Comparison of ENCODE assay signal across 10 cellular contexts in the genomic region with DNA sequence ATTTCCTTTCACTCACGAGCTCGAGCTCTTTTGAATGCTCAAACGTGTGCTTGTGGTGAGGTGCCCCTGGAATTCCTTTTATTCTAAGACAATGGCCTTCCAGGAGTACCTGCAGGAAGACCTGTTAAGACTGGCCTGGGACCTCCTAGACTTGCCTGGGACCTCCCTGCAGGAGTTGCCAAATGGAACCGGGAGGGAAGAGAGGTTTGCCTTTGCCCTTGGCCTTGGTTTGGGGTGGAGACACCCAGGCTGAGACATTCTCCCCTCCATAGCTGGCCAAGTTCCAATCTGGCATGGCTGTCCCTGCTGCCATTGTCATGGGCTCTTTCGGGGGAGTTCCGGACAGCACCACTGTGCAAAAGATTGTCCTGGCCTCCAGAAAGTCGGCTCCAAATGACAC. TPM values are rescaled to one million over a fixed set of nuclear protein-coding genes. Genes with fewer than 3 reads are reported as not detected.
DNase-seq lines count a peak whose midpoint lies in the region; ATAC-seq and TF ChIP-seq lines count a peak whose summit lies in the region.
"Had no signal": no experiment of that assay in that cellular context is flagged by ENCODE, and none has a peak within 500 bp of the region (broad histone marks: within the 10 kb centered on the region; RNA-seq: fewer than 3 reads in every experiment).

No MANE protein-coding gene starts in this region.

- H3K4me1 Mint-ChIP-seq in neural progenitor cell = peaks cover 41% of the 10 kb centered on the region

- intact Hi-C loops in heart right ventricle (cut with DNase I) (loop anchor here in 5 of 10 donors (5.0 kb wide), 3 partner anchors 38 to 58 kb away; a partner anchor contains a TSS), left cardiac atrium (cut with DNase I) (loop anchor here in 1 of 2 donors (5.0 kb wide), 1 partner anchor 43 kb away; a partner anchor contains a TSS), vagina (cut with DNase I) (no loop called here)

- 23 to 32% methylated on average over 7 of the region's 7 CpGs for WGBS in heart right ventricle, 2 donors

- H3K36me3 Mint-ChIP-seq in neural progenitor cell = no peaks in the 10 kb centered on the region

- no peaks in the 10 kb centered on the region for H3K36me3 ChIP-seq in heart right ventricle
- no peaks in the 10 kb centered on the region for H3K36me3 ChIP-seq in neural progenitor cell
- H3K36me3 ChIP-seq in vagina = no peaks in the 10 kb centered on the region

- H3K4me3 ChIP-seq in heart right ventricle (no peak overlapping the region), coronary artery (no peak overlapping the region), neural progenitor cell (no peak overlapping the region), vagina (no peak overlapping the region)

- H3K4me2 ChIP-seq in neural progenitor cell = no peak overlapping the region

- H3K27me3 Mint-ChIP-seq in neural progenitor cell (ENCODE audit: insufficient read depth, low read depth) = peaks cover 10% of the 10 kb centered on the region

- H3K27me3 ChIP-seq in heart right ventricle (no peaks in the 10 kb centered on the region), neural progenitor cell (peaks cover 17% of the 10 kb centered on the region), vagina (no peaks in the 10 kb centered on the region)

- no peak for TF ChIP-seq POLR2A in vagina (IDR thresholded peaks at IDR 0.05)

- H3K9me3 ChIP-seq in heart right ventricle (no peaks in the 10 kb centered on the region), neural progenitor cell (ENCODE audit: low read depth) (no peaks in the 10 kb centered on the region), vagina (no peaks in the 10 kb centered on the region)

- H4K20me1 ChIP-seq in neural progenitor cell (ENCODE audit: low read depth) = no peaks in the 10 kb centered on the region

- peak overlapping the region; percentile 29 for H3K27ac Mint-ChIP-seq in neural progenitor cell

- H3F3A ChIP-seq in neural progenitor cell (ENCODE audit: low read depth) = peaks cover 18% of the 10 kb centered on the region

- no peak for TF ChIP-seq CTCF in heart right ventricle (IDR thresholded peaks at IDR 0.05)
- no peak for TF ChIP-seq CTCF in coronary artery (IDR thresholded peaks at IDR 0.05)
- TF ChIP-seq CTCF in neural progenitor cell (IDR thresholded peaks at IDR 0.05) = no peak
- no peak for TF ChIP-seq CTCF in vagina (IDR thresholded peaks at IDR 0.05)

- H3K9ac ChIP-seq in neural progenitor cell = no peak overlapping the region

- ATAC-seq in heart right ventricle (no peak), left cardiac atrium (no peak), HG02885 (IDR thresholded peaks at IDR 0.05; ENCODE audit: poor library complexity, unreplicated experiment) (no peak)

- no peak overlapping the region for H3K4me3 Mint-ChIP-seq in neural progenitor cell

- no peak for DNase-seq in heart right ventricle
- no peak for DNase-seq in left cardiac atrium
- no peak for DNase-seq in coronary artery (ENCODE audit: low spot score)
- peak; percentile 38 for DNase-seq in neural progenitor cell (ENCODE audit: low spot score)
- peak in 1 of 2 donors; percentile 87 for DNase-seq in vagina (ENCODE audit: extremely low spot score in 2 of 2)
- DNase-seq in Kasumi-1 (lab: John Stamatoyannopoulos, UW) = no peak
- DNase-seq in iPS-NIHi7 (ENCODE audit: extremely low spot score) = no peak
- DNase-seq: amygdala, NCI-H2171 had no signal

- no peak overlapping the region for H2AFZ ChIP-seq in neural progenitor cell (replicated peaks)

- H3K4me1 ChIP-seq in heart right ventricle (peaks cover 35 to 70% (median 66%) of the 10 kb centered on the region in 9 donors), neural progenitor cell (peaks cover 23% of the 10 kb centered on the region), vagina (peaks cover 62% of the 10 kb centered on the region)

- no peaks in the 10 kb centered on the region for H3K79me2 ChIP-seq in neural progenitor cell (ENCODE audit: low read depth)

- H3K27ac ChIP-seq in heart right ventricle (peak overlapping the region; percentile 54 to 99 (median 83)), coronary artery (peak overlapping the region; percentile 59 to 92), neural progenitor cell (no peak overlapping the region), vagina (peak overlapping the region; percentile 76)

- no peaks in the 10 kb centered on the region for H3K9me3 Mint-ChIP-seq in neural progenitor cell

RNA-seq across cellular contexts. Expression of a gene that starts 39.7 kb away (rescaled TPM):
- total RNA-seq in heart right ventricle (10 to 100 TPM; 24.4 to 32.8 (median 28.9) TPM), left cardiac atrium (10 to 100 TPM; 25.8 to 33.4 TPM), neural progenitor cell (ENCODE audit: low replicate concordance) (8.8 and 16.1 TPM in 2 replicates), vagina (29.7 TPM)
- 10 to 100 TPM; 22.6 to 27.5 TPM for polyA plus RNA-seq in heart right ventricle

RNA-seq across cellular contexts. Expression of a gene that starts 41.3 kb away (rescaled TPM):
- 100 to 1,000 TPM in 1 of 10 donors, 10 to 100 TPM in 9; 13.6 to 102 (median 30.2) TPM for total RNA-seq in heart right ventricle
- 100 to 1,000 TPM in 1 of 2 donors, 10 to 100 TPM in 1; 64.7 to 135 TPM for polyA plus RNA-seq in heart right ventricle
- total RNA-seq in left cardiac atrium = 100 to 1,000 TPM in 1 of 2 donors, 10 to 100 TPM in 1; 88.8 to 112 TPM
- 257 and 436 TPM in 2 replicates for total RNA-seq in neural progenitor cell (ENCODE audit: low replicate concordance)
- total RNA-seq in vagina = 1,063 TPM
